Comparison of ENCODE assay signal across 19 cellular contexts in the genomic region with DNA sequence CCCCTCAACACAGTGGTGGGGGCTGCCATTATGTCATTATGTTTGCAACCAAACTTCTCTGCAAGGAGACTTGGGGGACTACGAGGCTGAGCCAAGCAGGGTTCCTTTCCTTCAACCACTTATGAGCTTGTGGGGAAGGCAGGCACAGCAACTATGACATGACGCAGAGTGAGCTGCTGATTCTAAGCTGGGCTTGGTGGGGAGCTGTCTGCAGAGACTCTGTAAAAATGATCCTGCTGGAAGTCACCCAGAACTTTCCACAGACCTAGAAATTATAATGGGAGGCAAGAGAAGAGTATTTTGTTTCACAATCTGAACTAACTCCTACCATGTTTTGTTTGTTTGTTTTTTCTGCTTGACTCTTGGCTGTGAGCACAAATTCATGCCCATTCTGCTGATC. TPM values are rescaled to one million over a fixed set of nuclear protein-coding genes. Genes with fewer than 3 reads are reported as not detected.
DNase-seq lines count a peak whose midpoint lies in the region; ATAC-seq and TF ChIP-seq lines count a peak whose summit lies in the region.
"Had no signal": no experiment of that assay in that cellular context is flagged by ENCODE, and none has a peak within 500 bp of the region (broad histone marks: within the 10 kb centered on the region; RNA-seq: fewer than 3 reads in every experiment).

No MANE protein-coding gene starts in this region.

- H3K9ac ChIP-seq in adipocyte (ENCODE audit: low read length) = no peak overlapping the region

- H3K4me3 ChIP-seq in adipocyte (ENCODE audit: low read length) (no peak overlapping the region), fibroblast of villous mesenchyme (ENCODE audit: low read depth, low read length) (no peak overlapping the region), H7 (ENCODE audit: insufficient read depth, low read depth, low read length) (no peak overlapping the region)
- H3K4me3 ChIP-seq: coronary artery had no signal

- no peak overlapping the region for H3K4me3 Mint-ChIP-seq in T-helper 1 cell treated with Interleukin-12 subunit alpha and Interleukin-12 subunit beta and Interleukin-4 antibody, amounts not matched to agents 30 μg/mL and 1 μg/mL, for 36 hours
- H3K4me3 Mint-ChIP-seq in stimulated activated effector memory CD8-positive, alpha-beta T cell treated with anti-CD3 and anti-CD28 coated beads, Interleukin-12 subunit alpha, Interleukin-12 subunit beta, amount 100 ng/mL, for 72 hours = no peak overlapping the region
- H3K4me3 Mint-ChIP-seq: activated CD8-positive, alpha-beta T cell treated with anti-CD3 and anti-CD28 coated beads, Interleukin-2, amount 10 ng/mL, durations not matched to agents 7 days and 5 days; CD8-positive, alpha-beta T cell; HFFc6; type B pancreatic cell had no signal

- peaks cover 35% of the 10 kb centered on the region for H3K4me1 Mint-ChIP-seq in T-helper 1 cell treated with Interleukin-12 subunit alpha and Interleukin-12 subunit beta and Interleukin-4 antibody, amounts not matched to agents 30 μg/mL and 1 μg/mL, for 36 hours (ENCODE audit: low read depth)
- H3K4me1 Mint-ChIP-seq in stimulated activated effector memory CD8-positive, alpha-beta T cell treated with anti-CD3 and anti-CD28 coated beads, Interleukin-12 subunit alpha, Interleukin-12 subunit beta, amount 100 ng/mL, for 72 hours = peaks cover 73% of the 10 kb centered on the region

- no peaks in the 10 kb centered on the region for H3K27me3 Mint-ChIP-seq in T-helper 1 cell treated with Interleukin-12 subunit alpha and Interleukin-12 subunit beta and Interleukin-4 antibody, amounts not matched to agents 30 μg/mL and 1 μg/mL, for 36 hours (ENCODE audit: low read depth)
- H3K27me3 Mint-ChIP-seq: type B pancreatic cell had no signal

- H3K36me3 ChIP-seq in adipocyte (ENCODE audit: control insufficient read depth, insufficient read depth, low read length, severe bottlenecking) (no peaks in the 10 kb centered on the region), H7 (replicated peaks; ENCODE audit: control insufficient read depth, insufficient read depth, low read length) (no peaks in the 10 kb centered on the region)
- H3K36me3 ChIP-seq: WERI-Rb-1 had no signal

- DNase-seq in T-helper 1 cell (no peak), adipocyte (ENCODE audit: low read depth) (peak; percentile 60), fibroblast of villous mesenchyme (ENCODE audit: low read depth) (peak; percentile 3), H7 (no peak)
- DNase-seq in stimulated activated effector memory CD8-positive, alpha-beta T cell treated with anti-CD3 and anti-CD28 coated beads, Interleukin-12 subunit alpha, Interleukin-12 subunit beta, amount 100 ng/mL, for 72 hours (ENCODE audit: low spot score in 2 of 2) = no peak
- no peak for DNase-seq in stimulated activated CD4-positive, alpha-beta T cell treated with anti-CD3 and anti-CD28 coated beads, Interleukin-2, amount 100 ng/mL, for 48 hours
- DNase-seq: activated CD8-positive, alpha-beta T cell treated with anti-CD3 and anti-CD28 coated beads, Interleukin-2, amount 10 ng/mL, durations not matched to agents 7 days and 5 days; CD8-positive, alpha-beta T cell; DND-41; HFFc6; NCI-H1694 treated with DMSO at 0.1 percent for 48 hours; NCI-H226; stimulated activated naive CD8-positive, alpha-beta T cell treated with anti-CD3 and anti-CD28 coated beads, Interleukin-15, Interleukin-2, amounts not matched to agents 100 U/mL and 50 U/mL, for 24 hours; WERI-Rb-1 had no signal

- H3K9me3 ChIP-seq in adipocyte (ENCODE audit: control insufficient read depth, low read length) = no peaks in the 10 kb centered on the region

- no peak for TF ChIP-seq CTCF in fibroblast of villous mesenchyme (IDR thresholded peaks at IDR 0.05; ENCODE audit: insufficient read depth, low read depth, low read length)

- peaks cover 19% of the 10 kb centered on the region for H3K36me3 Mint-ChIP-seq in T-helper 1 cell treated with Interleukin-12 subunit alpha and Interleukin-12 subunit beta and Interleukin-4 antibody, amounts not matched to agents 30 μg/mL and 1 μg/mL, for 36 hours (ENCODE audit: low read depth)
- peaks cover 32% of the 10 kb centered on the region for H3K36me3 Mint-ChIP-seq in stimulated activated effector memory CD8-positive, alpha-beta T cell treated with anti-CD3 and anti-CD28 coated beads, Interleukin-12 subunit alpha, Interleukin-12 subunit beta, amount 100 ng/mL, for 72 hours
- H3K36me3 Mint-ChIP-seq: type B pancreatic cell had no signal

- no peaks in the 10 kb centered on the region for H3K9me3 Mint-ChIP-seq in T-helper 1 cell treated with Interleukin-12 subunit alpha and Interleukin-12 subunit beta and Interleukin-4 antibody, amounts not matched to agents 30 μg/mL and 1 μg/mL, for 36 hours
- no peaks in the 10 kb centered on the region for H3K9me3 Mint-ChIP-seq in stimulated activated effector memory CD8-positive, alpha-beta T cell treated with anti-CD3 and anti-CD28 coated beads, Interleukin-12 subunit alpha, Interleukin-12 subunit beta, amount 100 ng/mL, for 72 hours
- H3K9me3 Mint-ChIP-seq: activated T-helper 2 cell treated with anti-CD3 and anti-CD28 coated beads, Interferon-gamma antibody, Interleukin-2, Interleukin-4, amounts not matched to agents 10 μg/mL and 5 μg/mL and 100 μg/mL, durations not matched to agents 14 hours and 24 hours and 36 hours; CD8-positive, alpha-beta T cell; HFFc6; type B pancreatic cell had no signal

- H3K4me1 ChIP-seq in adipocyte (ENCODE audit: control insufficient read depth, insufficient read depth, low read length) = no peaks in the 10 kb centered on the region

- H3K27me3 ChIP-seq in adipocyte (replicated peaks; ENCODE audit: control insufficient read depth, insufficient read depth, low read length) (peaks cover 33% of the 10 kb centered on the region), H7 (ENCODE audit: control insufficient read depth, insufficient read depth, low read length) (no peaks in the 10 kb centered on the region)

- no peak for ATAC-seq in stimulated activated effector memory CD8-positive, alpha-beta T cell treated with anti-CD3 and anti-CD28 coated beads, Interleukin-12 subunit alpha, Interleukin-12 subunit beta, amount 100 ng/mL, for 72 hours
- no peak for ATAC-seq in HG02981 (IDR thresholded peaks at IDR 0.05; ENCODE audit: unreplicated experiment)
- ATAC-seq: activated CD8-positive, alpha-beta T cell treated with anti-CD3 and anti-CD28 coated beads, Interleukin-2, amount 10 ng/mL, durations not matched to agents 7 days and 5 days; CD8-positive, alpha-beta T cell; stimulated activated naive CD8-positive, alpha-beta T cell treated with anti-CD3 and anti-CD28 coated beads, Interleukin-15, Interleukin-2, amounts not matched to agents 100 U/mL and 50 U/mL, for 24 hours had no signal

- peak overlapping the region; percentile 57 for H3K27ac Mint-ChIP-seq in T-helper 1 cell treated with Interleukin-12 subunit alpha and Interleukin-12 subunit beta and Interleukin-4 antibody, amounts not matched to agents 30 μg/mL and 1 μg/mL, for 36 hours
- peak overlapping the region; percentile 55 for H3K27ac Mint-ChIP-seq in stimulated activated effector memory CD8-positive, alpha-beta T cell treated with anti-CD3 and anti-CD28 coated beads, Interleukin-12 subunit alpha, Interleukin-12 subunit beta, amount 100 ng/mL, for 72 hours
- H3K27ac Mint-ChIP-seq: activated T-helper 2 cell treated with anti-CD3 and anti-CD28 coated beads, Interferon-gamma antibody, Interleukin-2, Interleukin-4, amounts not matched to agents 10 μg/mL and 5 μg/mL and 100 μg/mL, durations not matched to agents 14 hours and 24 hours and 36 hours; CD8-positive, alpha-beta T cell; HFFc6; type B pancreatic cell had no signal

RNA-seq across cellular contexts. Expression of gene INPP5D, which starts 55.6 kb away (rescaled TPM):
- total RNA-seq in fibroblast of villous mesenchyme = under 0.01 and 0.64 TPM in 2 replicates
- total RNA-seq in H7 (2014; rRNA removed; shearing (Covaris generic)) = 1.7 and 5.2 TPM in 2 replicates

Comparison
In these comparisons a context has a peak if more than half of its experiments do, and no peak if none do; other contexts are left out.
1. DNase-seq: peak in adipocyte (single experiment) and fibroblast of villous mesenchyme (single experiment); none in T-helper 1 cell (0 of 5), stimulated activated effector memory CD8-positive, alpha-beta T cell treated with anti-CD3 and anti-CD28 coated beads, Interleukin-12 subunit alpha, Interleukin-12 subunit beta, amount 100 ng/mL, for 72 hours (0 of 2), stimulated activated CD4-positive, alpha-beta T cell treated with anti-CD3 and anti-CD28 coated beads, Interleukin-2, amount 100 ng/mL, for 48 hours (0 of 2) and H7 (single experiment).